Comparison of ENCODE assay signal across 9 cellular contexts in genomic region chr17:68246271-68247028, GRCh38. TPM values are rescaled to one million over a fixed set of nuclear protein-coding genes. Genes with fewer than 3 reads are reported as not detected.
DNase-seq lines count a peak whose midpoint lies in the region; ATAC-seq and TF ChIP-seq lines count a peak whose summit lies in the region.
"Had no signal": no experiment of that assay in that cellular context is flagged by ENCODE, and none has a peak within 500 bp of the region (broad histone marks: within the 10 kb centered on the region; RNA-seq: fewer than 3 reads in every experiment).

No MANE protein-coding gene starts in this region.

- no peak overlapping the region for H2AFZ ChIP-seq in Loucy (ENCODE audit: low read length)

- ATAC-seq in GM19351 (IDR thresholded peaks at IDR 0.05; ENCODE audit: unreplicated experiment): no peak
- no peak for ATAC-seq in HG03460 (IDR thresholded peaks at IDR 0.05; ENCODE audit: unreplicated experiment)

- H3K79me2 ChIP-seq in Loucy (ENCODE audit: insufficient read depth, low read length): peaks cover 35% of the 10 kb centered on the region

- no peak for TF ChIP-seq POLR2A in breast epithelium (IDR thresholded peaks at IDR 0.05)
- no peak for TF ChIP-seq POLR2A in ovary (IDR thresholded peaks at IDR 0.05)

- H3K36me3 ChIP-seq in ES-I3 (ENCODE audit: insufficient read depth, low read length): peaks cover 12% of the 10 kb centered on the region
- no peaks in the 10 kb centered on the region for H3K36me3 ChIP-seq in Loucy (ENCODE audit: insufficient read depth, low read length)
- no peaks in the 10 kb centered on the region for H3K36me3 ChIP-seq in breast epithelium
- no peaks in the 10 kb centered on the region for H3K36me3 ChIP-seq in ovary

- H3K9me2 ChIP-seq in Loucy (replicated peaks; ENCODE audit: low read depth, low read length): no peaks in the 10 kb centered on the region

- H3K9ac ChIP-seq in ES-I3 (ENCODE audit: low read depth, low read length): peak overlapping the region; percentile 98; the same call in 1 of the 2 replicates
- peak overlapping the region; percentile 97 for H3K9ac ChIP-seq in Loucy (ENCODE audit: low read depth, low read length, poor library complexity, severe bottlenecking)

- peak overlapping the region; percentile 78 for H3K4me2 ChIP-seq in Loucy (ENCODE audit: low read depth, low read length, poor library complexity, severe bottlenecking)

- H3K4me1 ChIP-seq in ES-I3 (ENCODE audit: insufficient read depth, low read length) (peaks cover 8% of the 10 kb centered on the region; the same call in 1 of the 2 replicates), Loucy (ENCODE audit: insufficient read depth, low read length, poor library complexity, severe bottlenecking) (peaks cover 22% of the 10 kb centered on the region), breast epithelium (no peaks in the 10 kb centered on the region), ovary (ENCODE audit: insufficient read depth) (peaks cover 4% of the 10 kb centered on the region)

- H3K27ac ChIP-seq in breast epithelium (peak overlapping the region in 1 of 2 donors; percentile 97), ovary (no peak overlapping the region)

- H3K9me3 ChIP-seq in ES-I3 (ENCODE audit: control insufficient read depth, insufficient read depth, low read length) (no peaks in the 10 kb centered on the region), Loucy (ENCODE audit: insufficient read depth, low read depth, low read length) (no peaks in the 10 kb centered on the region), breast epithelium (no peaks in the 10 kb centered on the region), ovary (no peaks in the 10 kb centered on the region)

- no peak for TF ChIP-seq EP300 in ovary (IDR thresholded peaks at IDR 0.05)

- intact Hi-C loops in breast epithelium (cut with DNase I; ENCODE audit: low total_unique reads): no loop called here
- intact Hi-C loops in ovary (cut with DNase I): no loop called here

- no peaks in the 10 kb centered on the region for H3F3A ChIP-seq in Loucy (ENCODE audit: low read depth)

- no peaks in the 10 kb centered on the region for H4K20me1 ChIP-seq in Loucy (ENCODE audit: insufficient read depth, low read length, poor library complexity, severe bottlenecking)

- TF ChIP-seq CTCF in Loucy (conservative IDR thresholded peaks at IDR 0.05; ENCODE audit: low read length) (no peak), breast epithelium (IDR thresholded peaks at IDR 0.05) (no peak), ovary (IDR thresholded peaks at IDR 0.05) (no peak)

- 90 to 93% (median 92%) methylated on average over 24 of the region's 24 CpGs for WGBS in ovary, 3 donors

- H3K4me3 ChIP-seq in Loucy (ENCODE audit: low read length, poor library complexity, severe bottlenecking) (peak overlapping the region; percentile 89), breast epithelium (peak overlapping the region; percentile 73 to 95 (median 86)), ovary (peak overlapping the region; percentile 71)

- H3K27me3 ChIP-seq in Loucy (ENCODE audit: insufficient read depth, low read length, poor library complexity, severe bottlenecking): no peaks in the 10 kb centered on the region
- H3K27me3 ChIP-seq in breast epithelium: no peaks in the 10 kb centered on the region
- H3K27me3 ChIP-seq in ovary: no peaks in the 10 kb centered on the region

- DNase-seq in breast epithelium (ENCODE audit: low spot score in 2 of 2) (peak in 1 of 2 donors; percentile 22), ovary (peak; percentile 26 to 59 (median 55)), COR-L47 (lab: John Stamatoyannopoulos, UW) (no peak), MV-4-11 (lab: John Stamatoyannopoulos, UW) (no peak)
- DNase-seq: stimulated activated naive CD4-positive, alpha-beta T cell treated with Interleukin-2 at 50 U/mL for 16 hours had no signal

RNA-seq across cellular contexts. Expression of gene AMZ2, which starts 1.4 kb away (rescaled TPM):
- 10 to 100 TPM; 36.7 to 94.9 (median 48.3) TPM for total RNA-seq in breast epithelium
- 10 to 100 TPM; 30.4 to 69.6 (median 61.6) TPM for total RNA-seq in ovary
- polyA plus RNA-seq in ovary: 100 to 1,000 TPM in 1 of 2 donors, 10 to 100 TPM in 1; 58.8 to 131 TPM

RNA-seq across cellular contexts. Expression of gene SLC16A6, which starts 44.5 kb away (rescaled TPM):
- total RNA-seq in breast epithelium (1 to 10 TPM in 2 of 3 donors, under 1 TPM in 1; 0.64 to 4.1 (median 2.3) TPM), ovary (10 to 100 TPM in 1 of 7 donors, 1 to 10 TPM in 3, under 1 TPM in 3; 0.46 to 11.3 (median 1.4) TPM)
- 1 to 10 TPM in 1 of 2 donors, under 1 TPM in 1; 0.12 to 1.1 TPM for polyA plus RNA-seq in ovary

RNA-seq across cellular contexts. Expression of gene ARSG, which starts 44.8 kb away (rescaled TPM):
- total RNA-seq in breast epithelium (10 to 100 TPM in 1 of 3 donors, 1 to 10 TPM in 2; 9.3 to 14.8 (median 9.5) TPM), ovary (10 to 100 TPM in 5 of 7 donors, 1 to 10 TPM in 2; 6.7 to 18.5 (median 11.1) TPM)
- polyA plus RNA-seq in ovary: 10 to 100 TPM in 1 of 2 donors, 1 to 10 TPM in 1; 5.2 to 19.8 TPM

Comparison
In these comparisons a context has a peak if more than half of its experiments do, and no peak if none do; other contexts are left out.
1. DNase-seq: peak in ovary (5 of 5); none in COR-L47 (single experiment) and MV-4-11 (single experiment).
2. Peak in every context shown above with its lines, with median percentiles within 50 percentile points of each other: H3K4me3 ChIP-seq.